31 cellular contexts compared by ENCODE assay signal in the genomic region with DNA sequence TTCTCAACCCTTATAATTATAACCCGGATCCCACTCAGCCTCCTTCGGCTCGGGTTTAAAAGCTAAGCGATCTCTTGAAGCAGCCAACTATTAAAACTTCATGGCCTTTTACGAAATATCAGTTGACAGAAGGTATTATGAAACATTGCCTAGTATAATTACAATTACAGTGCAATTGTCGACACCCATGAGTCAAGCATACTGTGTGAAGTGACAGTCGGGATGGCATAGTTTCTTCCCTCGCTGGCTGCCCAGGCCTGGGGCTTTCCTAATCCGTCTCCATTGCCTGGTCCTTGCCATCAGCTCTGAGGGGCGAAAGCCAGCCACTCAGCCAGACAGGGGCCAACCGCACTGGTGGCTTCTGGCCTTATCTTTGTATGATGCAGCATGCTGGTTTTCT.
DNase-seq lines count a peak whose midpoint lies in the region; ATAC-seq and TF ChIP-seq lines count a peak whose summit lies in the region.
"Had no signal": no experiment of that assay in that cellular context is flagged by ENCODE, and none has a peak within 500 bp of the region (broad histone marks: within the 10 kb centered on the region; RNA-seq: fewer than 3 reads in every experiment).

No MANE protein-coding gene starts in this region.

- TF ChIP-seq EP300 in sigmoid colon (IDR thresholded peaks at IDR 0.05), result no peak

- DNase-seq in MCF 10A (ENCODE audit: unreplicated experiment) (peak; percentile 54), breast epithelium (ENCODE audit: low spot score in 2 of 2) (no peak), SKM-1 (lab: John Stamatoyannopoulos, UW; ENCODE audit: unreplicated experiment) (peak; percentile 42), sigmoid colon (no peak), LoVo (ENCODE audit: low spot score) (no peak), DMS153 (lab: John Stamatoyannopoulos, UW) (no peak)
- no peak for DNase-seq in naive thymus-derived CD4-positive, alpha-beta T cell
- DNase-seq: activated CD4-positive, alpha-beta T cell treated with anti-CD3 and anti-CD28 coated beads, Interleukin-2, amount 10 ng/mL, durations not matched to agents 7 days and 5 days; activated naive CD4-positive, alpha-beta T cell treated with anti-CD3 and anti-CD28 coated beads for 36 hours; activated T-cell treated with anti-CD3 and anti-CD28 coated beads, Interleukin-2, amount 50 U/mL, for 72 hours; amniotic stem cell; BE2C; effector CD8-positive, alpha-beta T cell; foreskin melanocyte; H7; left ventricle myocardium inferior; midbrain; NCI-H510A; pancreas; right cardiac atrium; RPMI8226; stimulated activated CD4-positive, alpha-beta T cell treated with anti-CD3 and anti-CD28 coated beads, Interleukin-15, amount 100 ng/mL, for 24 hours; stimulated activated naive CD8-positive, alpha-beta T cell treated with anti-CD3 and anti-CD28 coated beads, Interleukin-15, amount 100 ng/mL, for 72 hours; T-helper 2 cell; transverse colon; WERI-Rb-1 had no signal

- H3K27ac Mint-ChIP-seq in MCF 10A (ENCODE audit: low read depth, unreplicated experiment), result no peak overlapping the region
- peak overlapping the region in 1 of 9 donors; percentile 62 for H3K27ac Mint-ChIP-seq in naive thymus-derived CD4-positive, alpha-beta T cell
- H3K27ac Mint-ChIP-seq: activated naive CD4-positive, alpha-beta T cell treated with anti-CD3 and anti-CD28 coated beads for 36 hours; activated T-cell treated with anti-CD3 and anti-CD28 coated beads, Interleukin-2, amount 50 U/mL, for 72 hours; natural killer cell treated with Interleukin-12 subunit alpha and Interleukin-12 subunit beta and Interleukin-15 and Interleukin-18, amount 100 ng/mL, for 72 hours had no signal

- no peak for TF ChIP-seq POLR2A in breast epithelium (IDR thresholded peaks at IDR 0.05)
- TF ChIP-seq POLR2A in sigmoid colon (IDR thresholded peaks at IDR 0.05), result no peak

- POLR2A ChIA-PET in MCF 10A (lab: Yijun Ruan, JAX), result no interaction called here
- POLR2A ChIA-PET in naive thymus-derived CD4-positive, alpha-beta T cell (lab: Charles Lee), result interaction anchor here (0.7 to 1.2 kb wide), 2 partner anchors 15 to 175 kb away, joined by 3 to 4 read pairs; no protein-coding TSS in a partner anchor

- H3K4me3 ChIP-seq in breast epithelium (no peak overlapping the region), sigmoid colon (no peak overlapping the region)
- no peak overlapping the region for H3K4me3 ChIP-seq in naive thymus-derived CD4-positive, alpha-beta T cell (ENCODE audit: low read length)
- H3K4me3 ChIP-seq: left ventricle myocardium inferior, pancreas, SK-N-MC, transverse colon had no signal

- peaks cover 14% of the 10 kb centered on the region for H3K9me3 Mint-ChIP-seq in MCF 10A (ENCODE audit: unreplicated experiment)
- H3K9me3 Mint-ChIP-seq in naive thymus-derived CD4-positive, alpha-beta T cell, result peaks cover 0 to 4% (median 0%) of the 10 kb centered on the region in 11 donors
- H3K9me3 Mint-ChIP-seq: activated naive CD4-positive, alpha-beta T cell treated with anti-CD3 and anti-CD28 coated beads for 36 hours; activated T-cell treated with anti-CD3 and anti-CD28 coated beads, Interleukin-2, amount 50 U/mL, for 72 hours; natural killer cell treated with Interleukin-12 subunit alpha and Interleukin-12 subunit beta and Interleukin-15 and Interleukin-18, amount 100 ng/mL, for 72 hours had no signal

- H3K27me3 ChIP-seq in breast epithelium, result no peaks in the 10 kb centered on the region
- H3K27me3 ChIP-seq in naive thymus-derived CD4-positive, alpha-beta T cell (ENCODE audit: control insufficient read depth in 2 of 2, insufficient read depth in 2 of 2, low read length in 2 of 2), result no peaks in the 10 kb centered on the region
- no peaks in the 10 kb centered on the region for H3K27me3 ChIP-seq in sigmoid colon
- H3K27me3 ChIP-seq: BE2C, pancreas, transverse colon had no signal

- WGBS in sigmoid colon, 2 donors, result 83 to 87% methylated on average over 11 of the region's 11 CpGs

- ATAC-seq in naive thymus-derived CD4-positive, alpha-beta T cell, result peak; percentile 77
- no peak for ATAC-seq in HG02870 (IDR thresholded peaks at IDR 0.05; ENCODE audit: unreplicated experiment)
- ATAC-seq: activated T-cell treated with anti-CD3 and anti-CD28 coated beads, Interleukin-2, amount 50 U/mL, for 72 hours; HepG2; natural killer cell treated with Interleukin-12 subunit alpha and Interleukin-12 subunit beta and Interleukin-15 and Interleukin-18, amount 100 ng/mL, for 72 hours; pancreas; stimulated activated naive CD8-positive, alpha-beta T cell treated with anti-CD3 and anti-CD28 coated beads, Interleukin-15, amount 100 ng/mL, for 72 hours had no signal

- no peaks in the 10 kb centered on the region for H3K36me3 Mint-ChIP-seq in MCF 10A (ENCODE audit: insufficient read depth, unreplicated experiment)
- peaks cover 0 to 5% (median 0%) of the 10 kb centered on the region in 5 donors for H3K36me3 Mint-ChIP-seq in naive thymus-derived CD4-positive, alpha-beta T cell
- H3K36me3 Mint-ChIP-seq: natural killer cell treated with Interleukin-12 subunit alpha and Interleukin-12 subunit beta and Interleukin-15 and Interleukin-18, amount 100 ng/mL, for 72 hours had no signal

- H3K4me1 Mint-ChIP-seq in MCF 10A (ENCODE audit: insufficient read depth, unreplicated experiment), result peaks cover 35% of the 10 kb centered on the region
- H3K4me1 Mint-ChIP-seq in naive thymus-derived CD4-positive, alpha-beta T cell, result peaks cover 9 to 37% (median 26%) of the 10 kb centered on the region in 7 donors
- H3K4me1 Mint-ChIP-seq: stimulated activated naive CD8-positive, alpha-beta T cell treated with anti-CD3 and anti-CD28 coated beads, Interleukin-15, amount 100 ng/mL, for 72 hours had no signal

- no peak overlapping the region for H3K4me3 Mint-ChIP-seq in MCF 10A (ENCODE audit: unreplicated experiment)
- no peak overlapping the region for H3K4me3 Mint-ChIP-seq in naive thymus-derived CD4-positive, alpha-beta T cell
- H3K4me3 Mint-ChIP-seq: activated CD4-positive, alpha-beta T cell treated with anti-CD3 and anti-CD28 coated beads, Interleukin-2, amount 10 ng/mL, durations not matched to agents 7 days and 5 days; activated naive CD4-positive, alpha-beta T cell treated with anti-CD3 and anti-CD28 coated beads for 36 hours; activated T-cell treated with anti-CD3 and anti-CD28 coated beads, Interleukin-2, amount 50 U/mL, for 72 hours; natural killer cell treated with Interleukin-12 subunit alpha and Interleukin-12 subunit beta and Interleukin-15 and Interleukin-18, amount 100 ng/mL, for 72 hours; stimulated activated naive CD8-positive, alpha-beta T cell treated with anti-CD3 and anti-CD28 coated beads, Interleukin-15, amount 100 ng/mL, for 72 hours had no signal

- no peaks in the 10 kb centered on the region for H3K27me3 Mint-ChIP-seq in MCF 10A (ENCODE audit: insufficient read depth, unreplicated experiment)
- no peaks in the 10 kb centered on the region for H3K27me3 Mint-ChIP-seq in naive thymus-derived CD4-positive, alpha-beta T cell
- H3K27me3 Mint-ChIP-seq: activated CD4-positive, alpha-beta T cell treated with anti-CD3 and anti-CD28 coated beads, Interleukin-2, amount 10 ng/mL, durations not matched to agents 7 days and 5 days; natural killer cell treated with Interleukin-12 subunit alpha and Interleukin-12 subunit beta and Interleukin-15 and Interleukin-18, amount 100 ng/mL, for 72 hours; stimulated activated naive CD8-positive, alpha-beta T cell treated with anti-CD3 and anti-CD28 coated beads, Interleukin-15, amount 100 ng/mL, for 72 hours had no signal

- no peak for TF ChIP-seq CTCF in MCF 10A (IDR thresholded peaks at IDR 0.05; ENCODE audit: unreplicated experiment)
- no peak for TF ChIP-seq CTCF in breast epithelium (IDR thresholded peaks at IDR 0.05)
- TF ChIP-seq CTCF in sigmoid colon (IDR thresholded peaks at IDR 0.05), result no peak

- CTCF ChIA-PET in MCF 10A (lab: Yijun Ruan, JAX), result interaction anchor here (0.5 to 1.1 kb wide), 3 partner anchors 13 to 309 kb away, joined by 3 read pairs; no protein-coding TSS in a partner anchor
- CTCF ChIA-PET in naive thymus-derived CD4-positive, alpha-beta T cell (lab: Charles Lee), result interaction anchor here (0.5 kb wide), 1 partner anchor 46 kb away, joined by 3 read pairs; no protein-coding TSS in a partner anchor

- H3K4me1 ChIP-seq in breast epithelium (peaks cover 0 to 3% of the 10 kb centered on the region in 2 donors), sigmoid colon (no peaks in the 10 kb centered on the region)
- peaks cover 0 to 12% of the 10 kb centered on the region in 2 donors for H3K4me1 ChIP-seq in naive thymus-derived CD4-positive, alpha-beta T cell (ENCODE audit: control insufficient read depth in 2 of 2, insufficient read depth in 2 of 2, low read length in 2 of 2)
- H3K4me1 ChIP-seq: left ventricle myocardium inferior, transverse colon had no signal

- BruUV-seq in MCF 10A (replicated peaks; lab: Mats Ljungman, UMichigan), result no TSS peak

- no peak overlapping the region for H3K27ac ChIP-seq in breast epithelium
- H3K27ac ChIP-seq in naive thymus-derived CD4-positive, alpha-beta T cell (ENCODE audit: low read depth, low read length), result no peak overlapping the region
- no peak overlapping the region for H3K27ac ChIP-seq in sigmoid colon
- H3K27ac ChIP-seq: left ventricle myocardium inferior, pancreas, SK-N-MC, transverse colon, WERI-Rb-1 had no signal

- H3K36me3 ChIP-seq in breast epithelium (no peaks in the 10 kb centered on the region), sigmoid colon (no peaks in the 10 kb centered on the region)
- H3K36me3 ChIP-seq in naive thymus-derived CD4-positive, alpha-beta T cell (ENCODE audit: control insufficient read depth in 2 of 3, insufficient read depth in 3 of 3, low read length in 3 of 3), result no peaks in the 10 kb centered on the region
- H3K36me3 ChIP-seq: BE2C, left ventricle myocardium inferior, pancreas, transverse colon, WERI-Rb-1 had no signal

- H3K9me3 ChIP-seq in breast epithelium (no peaks in the 10 kb centered on the region), sigmoid colon (no peaks in the 10 kb centered on the region)
- no peaks in the 10 kb centered on the region for H3K9me3 ChIP-seq in naive thymus-derived CD4-positive, alpha-beta T cell (ENCODE audit: control insufficient read depth in 2 of 3, low read length in 3 of 3)
- H3K9me3 ChIP-seq: BE2C, Caco-2, left ventricle myocardium inferior, pancreas, transverse colon had no signal

- intact Hi-C loops in MCF 10A (cut with micrococcal nuclease) (loop anchor here (5.0 kb wide), 1 partner anchor 183 kb away; no protein-coding TSS in a partner anchor), breast epithelium (cut with DNase I; ENCODE audit: low total_unique reads) (no loop called here), sigmoid colon (cut with DNase I) (no loop called here)
- intact Hi-C loops in naive thymus-derived CD4-positive, alpha-beta T cell (cut with micrococcal nuclease), result loop anchor here in 1 of 2 donors (5.0 kb wide), 1 partner anchor 38 kb away; no protein-coding TSS in a partner anchor

Comparison
In these comparisons a context has a peak if more than half of its experiments do, and no peak if none do; other contexts are left out.
1. DNase-seq: peak in MCF 10A (single experiment) and SKM-1 (single experiment); none in breast epithelium (0 of 2), naive thymus-derived CD4-positive, alpha-beta T cell (0 of 9), sigmoid colon (single experiment), LoVo (single experiment) and DMS153 (single experiment).